ENCODE assay signal across 13 cellular contexts in genomic region chr14:81550001-81550642, GRCh38. TPM values are rescaled to one million over a fixed set of nuclear protein-coding genes. Genes with fewer than 3 reads are reported as not detected.
DNase-seq lines count a peak whose midpoint lies in the region; ATAC-seq and TF ChIP-seq lines count a peak whose summit lies in the region.
"Had no signal": no experiment of that assay in that cellular context is flagged by ENCODE, and none has a peak within 500 bp of the region (broad histone marks: within the 10 kb centered on the region; RNA-seq: fewer than 3 reads in every experiment).

No MANE protein-coding gene starts in this region.

- no peak overlapping the region for H3K4me3 Mint-ChIP-seq in CD8-positive, alpha-beta T cell

- H3K4me1 ChIP-seq in CD8-positive, alpha-beta T cell (ENCODE audit: insufficient read depth, low read length): no peaks in the 10 kb centered on the region
- H3K4me1 ChIP-seq: suprapubic skin had no signal

- peak; percentile 97 for ATAC-seq in GM18511 (IDR thresholded peaks at IDR 0.05; ENCODE audit: unreplicated experiment)
- peak; percentile 89 for ATAC-seq in GM19452 (IDR thresholded peaks at IDR 0.05; ENCODE audit: unreplicated experiment)
- peak; percentile 96 for ATAC-seq in HG02885 (IDR thresholded peaks at IDR 0.05; ENCODE audit: poor library complexity, unreplicated experiment)
- ATAC-seq in HG03571 (IDR thresholded peaks at IDR 0.05; ENCODE audit: unreplicated experiment): peak; percentile 88
- ATAC-seq in CD8-positive, alpha-beta T cell: no peak
- ATAC-seq in SK-N-SH treated with all-trans-retinoic acid at 6 μM for 48 hours: no peak

- H3K9me3 ChIP-seq in CD8-positive, alpha-beta T cell (ENCODE audit: low read length): no peaks in the 10 kb centered on the region
- H3K9me3 ChIP-seq: suprapubic skin had no signal

- CTCF ChIA-PET in CD8-positive, alpha-beta T cell (lab: Charles Lee): no interaction called here

- intact Hi-C loops in CD8-positive, alpha-beta T cell (cut with DNase I, micrococcal nuclease): no loop called here

- H3K4me1 Mint-ChIP-seq in CD8-positive, alpha-beta T cell (ENCODE audit: low read depth): no peaks in the 10 kb centered on the region

- no peaks in the 10 kb centered on the region for H3K27me3 ChIP-seq in CD8-positive, alpha-beta T cell (ENCODE audit: insufficient read depth, low read length)
- H3K27me3 ChIP-seq: suprapubic skin had no signal

- no peak for DNase-seq in medulla oblongata (ENCODE audit: extremely low spot score)
- no peak for DNase-seq in CD8-positive, alpha-beta T cell
- DNase-seq in NCI-H1694 (lab: John Stamatoyannopoulos, UW): no peak
- DNase-seq: erythroblast; KBM-7; NCI-H510A treated with DMSO at 0.1 percent for 48 hours; stimulated activated CD4-positive, alpha-beta T cell treated with anti-CD3 and anti-CD28 coated beads, Interleukin-4, amount 100 ng/mL, for 1 hour had no signal

- no peaks in the 10 kb centered on the region for H3K36me3 Mint-ChIP-seq in CD8-positive, alpha-beta T cell

- H3K9me3 Mint-ChIP-seq in CD8-positive, alpha-beta T cell: no peaks in the 10 kb centered on the region

- no peak overlapping the region for H3K27ac ChIP-seq in CD8-positive, alpha-beta T cell (ENCODE audit: low read depth, low read length)
- H3K27ac ChIP-seq: suprapubic skin had no signal

- POLR2A ChIA-PET in CD8-positive, alpha-beta T cell (lab: Charles Lee): no interaction called here

- no peaks in the 10 kb centered on the region for H3K36me3 ChIP-seq in CD8-positive, alpha-beta T cell (ENCODE audit: insufficient read depth, low read length)
- H3K36me3 ChIP-seq: suprapubic skin had no signal

- no peak for TF ChIP-seq CTCF in CD8-positive, alpha-beta T cell (IDR thresholded peaks at IDR 0.05)

- H3K4me3 ChIP-seq in CD8-positive, alpha-beta T cell (ENCODE audit: low read depth, low read length): no peak overlapping the region
- H3K4me3 ChIP-seq: suprapubic skin had no signal

- H3K27me3 Mint-ChIP-seq in CD8-positive, alpha-beta T cell (ENCODE audit: low read depth): peaks cover under 1% of the 10 kb centered on the region

- no peak overlapping the region for H3K27ac Mint-ChIP-seq in CD8-positive, alpha-beta T cell

TF ChIP-seq in SK-N-SH treated with all-trans-retinoic acid at 6 μM for 48 hours, 23 proteins besides CTCF, POLR2A, EP300 and RAD21:
- TF ChIP-seq ESRRG (CRISPR knock-in tag; IDR thresholded peaks at IDR 0.05) (no peak), ZFP30 (CRISPR knock-in tag; IDR thresholded peaks at IDR 0.05) (no peak), PPARA (CRISPR knock-in tag; IDR thresholded peaks at IDR 0.05; ENCODE audit: borderline replicate concordance) (no peak), ZNF70 (CRISPR knock-in tag; IDR thresholded peaks at IDR 0.05) (no peak), TCF4 (CRISPR knock-in tag; IDR thresholded peaks at IDR 0.05; ENCODE audit: borderline replicate concordance) (no peak), BACH2 (CRISPR knock-in tag; IDR thresholded peaks at IDR 0.05; ENCODE audit: borderline replicate concordance) (no peak)

RNA-seq across cellular contexts. Expression of gene SEL1L, which starts 16.5 kb away (rescaled TPM):
- total RNA-seq in CD8-positive, alpha-beta T cell: 10 to 100 TPM; 41.2 to 46.5 TPM

Comparison
In these comparisons a context has a peak if more than half of its experiments do, and no peak if none do; other contexts are left out.
1. ATAC-seq: peak in GM18511 (single experiment), GM19452 (single experiment), HG02885 (single experiment) and HG03571 (single experiment); none in CD8-positive, alpha-beta T cell (single experiment) and SK-N-SH treated with all-trans-retinoic acid at 6 μM for 48 hours (single experiment).